ENCODE assay signal across 20 cellular contexts in the genomic region with DNA sequence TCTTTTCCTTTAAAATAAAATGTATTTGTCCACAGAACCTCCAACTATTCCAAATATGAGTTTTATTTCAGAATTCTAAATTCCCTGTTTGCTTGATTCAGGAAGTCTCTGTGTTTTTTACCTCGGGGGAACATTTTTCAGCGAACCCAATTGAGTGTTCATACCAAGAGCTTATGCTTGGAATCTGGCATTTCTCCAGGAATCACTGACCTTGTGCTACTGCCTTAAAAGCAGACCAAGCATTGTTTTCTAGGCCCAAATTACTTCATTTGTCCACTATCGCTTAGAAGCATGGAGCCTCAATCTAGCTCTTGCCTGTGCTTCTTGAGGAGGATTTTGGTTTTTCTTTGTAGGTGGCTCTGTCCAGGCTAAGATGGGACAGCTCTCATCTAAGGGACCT. TPM values are rescaled to one million over a fixed set of nuclear protein-coding genes. Genes with fewer than 3 reads are reported as not detected.
DNase-seq lines count a peak whose midpoint lies in the region; FAIRE-seq and TF ChIP-seq lines count a peak whose summit lies in the region.
"Had no signal": no experiment of that assay in that cellular context is flagged by ENCODE, and none has a peak within 500 bp of the region (broad histone marks: within the 10 kb centered on the region; RNA-seq: fewer than 3 reads in every experiment).

No MANE protein-coding gene starts in this region.

- H3K27me3 ChIP-seq in H1 (replicated peaks in 1 of 4; ENCODE audit: control insufficient read depth in 3 of 4, extremely low read depth in 1 of 4, insufficient read depth in 3 of 4, low read length in 3 of 4) (no peaks in the 10 kb centered on the region), suprapubic skin (no peaks in the 10 kb centered on the region), ovary (no peaks in the 10 kb centered on the region)
- H3K27me3 ChIP-seq: BLaER1, MG63 had no signal

- H3K56ac ChIP-seq in H1 (replicated peaks; ENCODE audit: insufficient read length, low read depth, low read length) = no peak overlapping the region

- no peak overlapping the region for H3K4me2 ChIP-seq in H1 (ENCODE audit: insufficient read depth in 1 of 2, low read depth in 2 of 2, low read length in 2 of 2)

- peaks cover 17% of the 10 kb centered on the region for H3K4me1 Mint-ChIP-seq in mesothelial cell of epicardium

- TF ChIP-seq CTCF in H1 (IDR thresholded peaks at IDR 0.05; ENCODE audit: control extremely low read depth in 1 of 3, insufficient read depth in 1 of 3, low read depth in 1 of 3, low read length in 3 of 3) = no peak
- TF ChIP-seq CTCF in mesothelial cell of epicardium (IDR thresholded peaks at IDR 0.05; ENCODE audit: unreplicated experiment) = no peak
- no peak for TF ChIP-seq CTCF in suprapubic skin (IDR thresholded peaks at IDR 0.05)
- TF ChIP-seq CTCF in ovary (IDR thresholded peaks at IDR 0.05) = no peak

- H4K20me1 ChIP-seq in H1 (replicated peaks in 1 of 2; ENCODE audit: control insufficient read depth in 1 of 2, insufficient read depth in 2 of 2, low read length in 2 of 2) = no peaks in the 10 kb centered on the region
- H4K20me1 ChIP-seq: BLaER1 had no signal

- H2BK5ac ChIP-seq in H1 (ENCODE audit: low read depth, low read length) = no peak overlapping the region

- no peaks in the 10 kb centered on the region for H3K79me1 ChIP-seq in H1 (ENCODE audit: low read depth, low read length)

- peak overlapping the region; percentile 58; the same call in 1 of the 2 replicates for H2AFZ ChIP-seq in H1 (ENCODE audit: low read length)

- H3K79me2 ChIP-seq in H1 (ENCODE audit: control insufficient read depth in 1 of 2, insufficient read depth in 2 of 2, low read length in 2 of 2) = no peaks in the 10 kb centered on the region

- intact Hi-C loops in cardiac septum (cut with DNase I) (no loop called here), ovary (cut with DNase I) (no loop called here)

- H2AK5ac ChIP-seq in H1 (ENCODE audit: low read depth, low read length) = no peak overlapping the region

- H3K27me3 Mint-ChIP-seq in mesothelial cell of epicardium (ENCODE audit: low read depth) = peaks cover 2% of the 10 kb centered on the region

- DNase-seq in COR-L47 (lab: John Stamatoyannopoulos, UW) (peak; percentile 24), RPMI7951 (ENCODE audit: low read depth) (peak; percentile 3), H1 (ENCODE audit: low read depth in 1 of 2, low spot score in 2 of 2) (no peak), mesothelial cell of epicardium (ENCODE audit: low spot score in 2 of 2, unreplicated experiment in 2 of 2) (no peak), NCI-H446 (lab: John Stamatoyannopoulos, UW) (no peak), suprapubic skin (ENCODE audit: low spot score in 2 of 2) (no peak), cardiac septum (ENCODE audit: low spot score) (no peak), ovary (no peak)
- DNase-seq: CD8-positive, alpha-beta T cell; GF-D8; MG63; NCI-H1092; NCI-H226; NCI-H526 treated with DMSO at 0.1 percent for 48 hours; Right ventricle myocardium superior had no signal

- CTCF ChIA-PET in H1 (lab: Charles Lee; ENCODE audit: partially characterized antibody) = no interaction called here

- TF ChIP-seq EP300 in H1 (IDR thresholded peaks at IDR 0.05; ENCODE audit: borderline replicate concordance in 1 of 2, low read depth in 2 of 2, low read length in 2 of 2) (no peak), suprapubic skin (IDR thresholded peaks at IDR 0.05) (no peak), ovary (IDR thresholded peaks at IDR 0.05) (no peak)

- no peak overlapping the region for H2BK20ac ChIP-seq in H1 (ENCODE audit: low read length)

- no peak overlapping the region for H3K9ac ChIP-seq in H1 (replicated peaks in 1 of 4; ENCODE audit: extremely low read depth in 1 of 4, low read depth in 3 of 4, low read length in 3 of 4)
- H3K9ac ChIP-seq: BLaER1 had no signal

- no peak for FAIRE-seq in H1 (lab: Jason Lieb, UNC)
- FAIRE-seq: A204.1, GM12891 had no signal

- H3K36me3 Mint-ChIP-seq in mesothelial cell of epicardium = no peaks in the 10 kb centered on the region
- H3K36me3 Mint-ChIP-seq: CD8-positive, alpha-beta T cell had no signal

- H2BK15ac ChIP-seq in H1 (ENCODE audit: low read length) = no peak overlapping the region

- no peak overlapping the region for H4K8ac ChIP-seq in H1 (ENCODE audit: extremely low read depth, insufficient read depth, low read length)

- TF ChIP-seq POLR2A in H1 (IDR thresholded peaks at IDR 0.05; ENCODE audit: control extremely low read depth in 1 of 2, low read depth in 2 of 2, low read length in 2 of 2) (no peak), suprapubic skin (IDR thresholded peaks at IDR 0.05) (no peak), ovary (IDR thresholded peaks at IDR 0.05) (no peak)

- H3K27ac ChIP-seq in H1 (ENCODE audit: low read depth, low read length) (no peak overlapping the region), suprapubic skin (no peak overlapping the region), ovary (no peak overlapping the region)
- H3K27ac ChIP-seq: BLaER1, SK-N-MC had no signal

- H3K23me2 ChIP-seq in H1 (ENCODE audit: low read depth, low read length) = no peaks in the 10 kb centered on the region

- POLR2A ChIA-PET in H1 (lab: Charles Lee; ENCODE audit: partially characterized antibody) = no interaction called here

- H3K4me3 Mint-ChIP-seq in mesothelial cell of epicardium = no peak overlapping the region

- no peaks in the 10 kb centered on the region for H3K36me3 ChIP-seq in H1 (ENCODE audit: control insufficient read depth in 2 of 4, insufficient read depth in 4 of 4, low read length in 3 of 4)
- H3K36me3 ChIP-seq in suprapubic skin = no peaks in the 10 kb centered on the region
- no peaks in the 10 kb centered on the region for H3K36me3 ChIP-seq in ovary
- H3K36me3 ChIP-seq: BLaER1, MG63 had no signal

- H3K23ac ChIP-seq in H1 (ENCODE audit: insufficient read length) = no peak overlapping the region

- 89% methylated on average over 3 of the region's 3 CpGs; no CpG with 5 or more reads in 1 of the 2 experiments for WGBS in H1 (ENCODE audit: extremely low coverage in 1 of 2, insufficient coverage in 1 of 2, insufficient read length in 1 of 2, insufficient replicate concordance in 2 of 2, low coverage in 1 of 2, low lambda C conversion rate in 2 of 2, missing lambda C conversion rate in 1 of 2), 2 experiments
- WGBS in suprapubic skin = 49% methylated on average over 3 of the region's 3 CpGs
- 20 to 28% (median 28%) methylated on average over 3 of the region's 3 CpGs for WGBS in ovary, 3 donors

- peaks cover 15% of the 10 kb centered on the region for H3K9me3 Mint-ChIP-seq in mesothelial cell of epicardium
- H3K9me3 Mint-ChIP-seq: CD8-positive, alpha-beta T cell had no signal

- TF ChIP-seq RAD21 in H1 (IDR thresholded peaks at IDR 0.05 in 1 of 2, conservative IDR thresholded peaks at IDR 0.05 in 1 of 2; ENCODE audit: low read depth in 2 of 2, low read length in 2 of 2) = no peak

- H3K18ac ChIP-seq in H1 (ENCODE audit: extremely low read depth, low read length) = no peak overlapping the region

- no peak overlapping the region for H2BK120ac ChIP-seq in H1 (replicated peaks; ENCODE audit: low read depth, low read length)

- no peak overlapping the region for H4K5ac ChIP-seq in H1 (ENCODE audit: insufficient read length, low read depth, low read length)

- H3K9me3 ChIP-seq in H1 (ENCODE audit: insufficient read depth in 2 of 2, low read depth in 1 of 2, low read length in 1 of 2) = no peaks in the 10 kb centered on the region
- H3K9me3 ChIP-seq in suprapubic skin = peaks cover 4% of the 10 kb centered on the region
- no peaks in the 10 kb centered on the region for H3K9me3 ChIP-seq in ovary
- H3K9me3 ChIP-seq: BLaER1, MG63 had no signal

- H3K4ac ChIP-seq in H1 (replicated peaks; ENCODE audit: insufficient read length, low read depth, low read length) = no peak overlapping the region

- H4K91ac ChIP-seq in H1 (replicated peaks; ENCODE audit: insufficient read length, low read length) = no peak overlapping the region

- no peak overlapping the region for H2BK12ac ChIP-seq in H1 (ENCODE audit: low read depth, low read length)

- no peak overlapping the region for H3K14ac ChIP-seq in H1 (ENCODE audit: insufficient read length)

- H3K4me3 ChIP-seq in H1 (ENCODE audit: extremely low read depth in 1 of 4, insufficient read depth in 2 of 4, low read depth in 3 of 4, low read length in 4 of 4) (no peak overlapping the region), suprapubic skin (no peak overlapping the region), ovary (no peak overlapping the region)
- H3K4me3 ChIP-seq: BLaER1, MG63, SK-N-MC had no signal

- no peaks in the 10 kb centered on the region; a peak in 1 of 7 replicates for H3K4me1 ChIP-seq in H1 (replicated peaks in 1 of 4; ENCODE audit: control insufficient read depth in 3 of 4, insufficient read depth in 4 of 4, low read length in 3 of 4)
- H3K4me1 ChIP-seq in suprapubic skin = no peaks in the 10 kb centered on the region
- no peaks in the 10 kb centered on the region for H3K4me1 ChIP-seq in ovary (ENCODE audit: insufficient read depth)

- H3K27ac Mint-ChIP-seq in mesothelial cell of epicardium = peak overlapping the region; percentile 10
- H3K27ac Mint-ChIP-seq: CD8-positive, alpha-beta T cell had no signal

TF ChIP-seq in H1, 55 proteins besides CTCF, POLR2A, EP300 and RAD21:
- TF ChIP-seq HDAC2 (IDR thresholded peaks at IDR 0.05; ENCODE audit: borderline replicate concordance in 1 of 2, low read depth in 2 of 2, low read length in 2 of 2) = no peak

RNA-seq across cellular contexts. Expression of gene EBLN1, which starts 59.4 kb away (rescaled TPM):
- not detected in 2 replicates for total RNA-seq in RPMI7951 (2014; rRNA removed; shearing (Covaris generic))
- not detected in 2 replicates for total RNA-seq in H1 (2021; fragmentation: NEBNext Ultra II Directional; extraction: Animal tissue kit (Norgen Biotek cat#: 25700))
- polyA plus RNA-seq in H1 (2011; rRNA removed) = not detected in 2 replicates
- not detected for polyA plus RNA-seq in H1 (2011; cell fraction: cytosol; rRNA removed)
- polyA plus RNA-seq in H1 (2011; cell fraction: nucleus; rRNA removed) = not detected
- polyA plus RNA-seq in H1 (2012, experiment 1 of 2) = not detected in 4 replicates
- polyA plus RNA-seq in H1 (2012, experiment 2 of 2) = not detected
- polyA plus RNA-seq in H1 (2013, experiment 1 of 2) = 0.06 TPM
- polyA plus RNA-seq in H1 (2013, experiment 2 of 2) = 0.06 TPM
- not detected in 2 replicates for polyA minus RNA-seq in H1 (2011; rRNA and poly(A)+ RNA removed)
- polyA minus RNA-seq in H1 (2011; cell fraction: cytosol; rRNA and poly(A)+ RNA removed) = not detected
- not detected for polyA minus RNA-seq in H1 (2011; cell fraction: nucleus; rRNA and poly(A)+ RNA removed)
- not detected in 3 replicates for total RNA-seq in mesothelial cell of epicardium
- not detected for total RNA-seq in suprapubic skin
- total RNA-seq in cardiac septum = not detected
- not detected for total RNA-seq in ovary
- not detected for polyA plus RNA-seq in ovary
- total RNA-seq: CD8-positive, alpha-beta T cell; H4; Right ventricle myocardium superior had no signal

Comparison
In these comparisons a context has a peak if more than half of its experiments do, and no peak if none do; other contexts are left out.
1. DNase-seq: peak in COR-L47 (single experiment) and RPMI7951 (single experiment); none in H1 (0 of 2), mesothelial cell of epicardium (0 of 2), NCI-H446 (0 of 2), suprapubic skin (0 of 2), cardiac septum (single experiment) and ovary (0 of 5).